1 cellular context compared by ENCODE assay signal in genomic region chr5:154493274-154493673, GRCh38.
TF ChIP-seq lines count a peak whose summit lies in the region.

No MANE protein-coding gene starts in this region.

TF ChIP-seq in IMR-90, 13 proteins besides CTCF, POLR2A, EP300 and RAD21 (continued from another document):
- TF ChIP-seq ELK1 (IDR thresholded peaks at IDR 0.05; ENCODE audit: borderline replicate concordance, low read depth, low read length) (no peak), RCOR1 (IDR thresholded peaks at IDR 0.05; ENCODE audit: insufficient replicate concordance, low read length) (no peak), NFE2L2 (IDR thresholded peaks at IDR 0.05; ENCODE audit: low read depth, low read length) (no peak), USF2 (IDR thresholded peaks at IDR 0.05; ENCODE audit: low read depth, low read length) (no peak), CHD1 (IDR thresholded peaks at IDR 0.05; ENCODE audit: low read depth, low read length) (no peak), RFX5 (IDR thresholded peaks at IDR 0.05; ENCODE audit: low read depth, low read length) (no peak), FOS (IDR thresholded peaks at IDR 0.05; ENCODE audit: low read depth, low read length) (no peak)
TF ChIP-seq in IMR-90: peak in this region for 0.
